1 cellular context compared by ENCODE assay signal in genomic region chr10:29479081-29479917, GRCh38.
TF ChIP-seq lines count a peak whose summit lies in the region.

No MANE protein-coding gene starts in this region.

TF ChIP-seq in GM23338, 12 proteins besides CTCF, POLR2A, EP300 and RAD21 (continued from another document):
- TF ChIP-seq ZNF462 (CRISPR knock-in tag; IDR thresholded peaks at IDR 0.05) (no peak), REST (IDR thresholded peaks at IDR 0.05; ENCODE audit: unreplicated experiment) (no peak), ZNF331 (CRISPR knock-in tag; IDR thresholded peaks at IDR 0.05; ENCODE audit: low read depth) (no peak), ETS1 (IDR thresholded peaks at IDR 0.05) (no peak), POLR2AphosphoS5 (IDR thresholded peaks at IDR 0.05; ENCODE audit: low read depth) (no peak), ZNF114 (CRISPR knock-in tag; IDR thresholded peaks at IDR 0.05) (no peak)
